In the genomic region with DNA sequence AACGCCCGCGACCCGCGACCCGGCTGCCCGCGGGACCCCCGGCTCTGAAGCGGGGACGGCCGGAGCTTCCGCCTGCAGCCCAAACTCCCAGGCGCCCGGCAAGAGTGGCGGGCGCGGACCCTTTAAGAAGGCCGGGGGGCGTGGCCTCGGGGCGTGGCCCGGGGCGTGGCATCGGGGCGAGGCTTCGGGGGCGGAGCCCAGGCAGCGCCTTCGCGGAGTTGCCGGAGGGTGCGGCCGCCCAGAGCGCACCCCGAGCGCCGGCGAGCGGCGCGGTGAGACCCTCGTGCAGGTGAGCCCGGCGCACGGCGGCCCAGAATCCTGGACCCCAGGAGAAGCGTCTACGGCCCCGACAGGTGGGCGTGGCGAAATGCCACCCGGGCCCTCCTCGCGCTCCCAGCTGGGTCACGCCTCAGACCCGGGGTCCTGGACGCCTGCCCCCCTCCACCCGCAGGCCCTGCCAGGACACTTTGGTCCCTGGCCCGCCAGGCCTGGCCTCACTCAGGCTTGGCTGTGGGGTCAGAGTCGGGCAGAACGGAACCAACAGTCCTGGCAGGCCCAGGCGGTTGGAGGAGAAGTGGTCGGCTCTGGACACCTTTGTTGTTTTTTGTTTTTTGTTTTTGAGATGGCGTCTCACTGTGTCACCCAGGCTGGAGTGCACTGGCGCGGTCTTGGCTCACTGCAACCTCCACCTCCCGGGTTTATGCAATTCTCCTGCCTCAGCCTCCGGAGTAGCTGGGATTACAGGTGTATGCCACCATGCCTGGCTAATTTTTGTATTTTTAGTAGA, we compare ENCODE assay signal across 8 cellular contexts. TPM values are rescaled to one million over a fixed set of nuclear protein-coding genes. Genes with fewer than 3 reads are reported as not detected.
DNase-seq lines count a peak whose midpoint lies in the region; ATAC-seq and TF ChIP-seq lines count a peak whose summit lies in the region.

No MANE protein-coding gene starts in this region.

- peak overlapping the region; percentile 80 for H3K4me3 Mint-ChIP-seq in activated T-helper 17 cell treated with anti-CD3 and anti-CD28 coated beads, Interleukin-2, amount 50 U/mL, for 72 hours
- peak overlapping the region; percentile 76 for H3K4me3 Mint-ChIP-seq in neural progenitor cell

- H3K9me3 ChIP-seq in Peyer's patch (peaks cover 0 to 4% (median 0%) of the 10 kb centered on the region in 4 donors), neural progenitor cell (ENCODE audit: low read depth) (no peaks in the 10 kb centered on the region), stomach (no peaks in the 10 kb centered on the region)

- TF ChIP-seq POLR2A in Peyer's patch (IDR thresholded peaks at IDR 0.05) (no peak), stomach (IDR thresholded peaks at IDR 0.05) (no peak)

- H3K36me3 ChIP-seq in Peyer's patch (peaks cover 0 to 7% (median 0%) of the 10 kb centered on the region in 3 donors), neural progenitor cell (no peaks in the 10 kb centered on the region), stomach (peaks cover 0 to 14% (median 9%) of the 10 kb centered on the region in 4 donors)

- H3K79me2 ChIP-seq in neural progenitor cell (ENCODE audit: low read depth), result no peaks in the 10 kb centered on the region

- H3K4me2 ChIP-seq in neural progenitor cell, result peak overlapping the region; percentile 80

- peak overlapping the region; percentile 75 for H2AFZ ChIP-seq in neural progenitor cell (replicated peaks)

- H3K4me1 Mint-ChIP-seq in activated T-helper 17 cell treated with anti-CD3 and anti-CD28 coated beads, Interleukin-2, amount 50 U/mL, for 72 hours, result no peaks in the 10 kb centered on the region
- peaks cover 18% of the 10 kb centered on the region for H3K4me1 Mint-ChIP-seq in neural progenitor cell

- TF ChIP-seq EP300 in stomach (IDR thresholded peaks at IDR 0.05), result no peak

- H3K27ac ChIP-seq in Peyer's patch (no peak overlapping the region), neural progenitor cell (no peak overlapping the region), stomach (peak overlapping the region in 1 of 5 donors; percentile 12)

- peaks cover 47% of the 10 kb centered on the region for H3K36me3 Mint-ChIP-seq in activated T-helper 17 cell treated with anti-CD3 and anti-CD28 coated beads, Interleukin-2, amount 50 U/mL, for 72 hours (ENCODE audit: low read depth)
- H3K36me3 Mint-ChIP-seq in neural progenitor cell, result peaks cover 3% of the 10 kb centered on the region

- H3K27ac Mint-ChIP-seq in activated T-helper 17 cell treated with anti-CD3 and anti-CD28 coated beads, Interleukin-2, amount 50 U/mL, for 72 hours, result no peak overlapping the region
- no peak overlapping the region for H3K27ac Mint-ChIP-seq in neural progenitor cell

- peaks cover 29% of the 10 kb centered on the region for H4K20me1 ChIP-seq in neural progenitor cell (ENCODE audit: low read depth)

- peaks cover 13% of the 10 kb centered on the region for H3K27me3 Mint-ChIP-seq in activated T-helper 17 cell treated with anti-CD3 and anti-CD28 coated beads, Interleukin-2, amount 50 U/mL, for 72 hours
- peaks cover 26% of the 10 kb centered on the region for H3K27me3 Mint-ChIP-seq in neural progenitor cell (ENCODE audit: insufficient read depth, low read depth)

- DNase-seq in COLO829 (ENCODE audit: low spot score) (peak; percentile 82), HS-27A (ENCODE audit: low read depth) (peak; percentile 36), Peyer's patch (peak; percentile 93 to 97 (median 94)), fibroblast of villous mesenchyme (ENCODE audit: low read depth) (peak; percentile 77), neural progenitor cell (ENCODE audit: low spot score) (peak; percentile 95), stomach (peak; percentile 97)

- WGBS in stomach, 5 donors, result 3 to 11% (median 6%) methylated on average over 19 to 69 of the region's 69 CpGs

- no peaks in the 10 kb centered on the region for H3K9me3 Mint-ChIP-seq in activated T-helper 17 cell treated with anti-CD3 and anti-CD28 coated beads, Interleukin-2, amount 50 U/mL, for 72 hours
- H3K9me3 Mint-ChIP-seq in neural progenitor cell, result no peaks in the 10 kb centered on the region

- H3K27me3 ChIP-seq in Peyer's patch (peaks cover 0 to 42% of the 10 kb centered on the region in 2 donors), neural progenitor cell (peaks cover 80% of the 10 kb centered on the region), stomach (peaks cover 11 to 82% (median 70%) of the 10 kb centered on the region in 3 donors)

- H3K4me1 ChIP-seq in Peyer's patch (peaks cover 3 to 34% (median 26%) of the 10 kb centered on the region in 4 donors), neural progenitor cell (peaks cover 17% of the 10 kb centered on the region), stomach (peaks cover 41 to 54% (median 53%) of the 10 kb centered on the region in 4 donors)

- intact Hi-C loops in stomach (cut with DNase I; ENCODE audit: low total_unique reads), result loop anchor here (5.0 kb wide), 1 partner anchor 77 kb away; a partner anchor contains a TSS

- TF ChIP-seq CTCF in Peyer's patch (IDR thresholded peaks at IDR 0.05) (peak in 2 of 6 experiments; percentile 3 to 20), fibroblast of villous mesenchyme (IDR thresholded peaks at IDR 0.05; ENCODE audit: insufficient read depth, low read depth, low read length) (no peak), neural progenitor cell (IDR thresholded peaks at IDR 0.05) (no peak), stomach (IDR thresholded peaks at IDR 0.05) (peak in 1 of 7 experiments; percentile 9)

- H3F3A ChIP-seq in neural progenitor cell (ENCODE audit: low read depth), result peaks cover 7% of the 10 kb centered on the region

- H3K9ac ChIP-seq in neural progenitor cell, result no peak overlapping the region

- ATAC-seq in GM19452 (IDR thresholded peaks at IDR 0.05; ENCODE audit: unreplicated experiment), result peak; percentile 64
- ATAC-seq in activated T-helper 17 cell treated with anti-CD3 and anti-CD28 coated beads, Interleukin-2, amount 50 U/mL, for 72 hours (replicated peaks), result peak; percentile 64

- H3K4me3 ChIP-seq in Peyer's patch (peak overlapping the region; percentile 32 to 63 (median 62)), fibroblast of villous mesenchyme (ENCODE audit: low read depth, low read length) (peak overlapping the region; percentile 57), neural progenitor cell (peak overlapping the region; percentile 58), stomach (peak overlapping the region; percentile 54 to 82 (median 62))

RNA-seq across cellular contexts. Expression of a gene that starts 14.4 kb away (rescaled TPM):
- 1 to 10 TPM in 1 of 4 donors, not detected in 3; 1.3 TPM for total RNA-seq in Peyer's patch
- total RNA-seq in activated T-helper 17 cell treated with anti-CD3 and anti-CD28 coated beads, Interleukin-2, amount 50 U/mL, for 72 hours, result not detected
- not detected in 2 replicates for total RNA-seq in fibroblast of villous mesenchyme
- total RNA-seq in neural progenitor cell (ENCODE audit: low replicate concordance), result not detected in 2 replicates
- 1 to 10 TPM in 2 of 5 donors, not detected in 3; 1.4 to 5.9 TPM for total RNA-seq in stomach
- polyA plus RNA-seq in stomach, result 1 to 10 TPM; 3.2 to 8.1 (median 3.4) TPM

RNA-seq across cellular contexts. Expression of a gene that starts 39.8 kb away (rescaled TPM):
- total RNA-seq in Peyer's patch (100 to 1,000 TPM in 1 of 4 donors, 10 to 100 TPM in 3; 33.0 to 103 (median 41.4) TPM), fibroblast of villous mesenchyme (77.0 and 95.9 TPM in 2 replicates), neural progenitor cell (ENCODE audit: low replicate concordance) (34.1 and 142 TPM in 2 replicates), stomach (100 to 1,000 TPM in 2 of 5 donors, 10 to 100 TPM in 3; 38.0 to 459 (median 77.8) TPM)
- 10 to 100 TPM; 12.1 to 87.6 TPM for total RNA-seq in activated T-helper 17 cell treated with anti-CD3 and anti-CD28 coated beads, Interleukin-2, amount 50 U/mL, for 72 hours
- 10 to 100 TPM in 2 of 3 donors, 1 to 10 TPM in 1; 3.5 to 33.7 (median 31.9) TPM for polyA plus RNA-seq in stomach

RNA-seq across cellular contexts. Expression of a gene that starts 46.4 kb away (rescaled TPM):
- total RNA-seq in Peyer's patch, result 10 to 100 TPM; 17.0 to 91.6 (median 40.1) TPM
- 10 to 100 TPM; 13.5 to 36.5 TPM for total RNA-seq in activated T-helper 17 cell treated with anti-CD3 and anti-CD28 coated beads, Interleukin-2, amount 50 U/mL, for 72 hours
- 132 and 137 TPM in 2 replicates for total RNA-seq in fibroblast of villous mesenchyme
- 22.4 and 33.6 TPM in 2 replicates for total RNA-seq in neural progenitor cell (ENCODE audit: low replicate concordance)
- 10 to 100 TPM; 16.3 to 84.6 (median 19.3) TPM for total RNA-seq in stomach
- 100 to 1,000 TPM in 1 of 3 donors, 10 to 100 TPM in 2; 78.1 to 105 (median 97.1) TPM for polyA plus RNA-seq in stomach

RNA-seq across cellular contexts. Expression of a gene that starts 56.2 kb away (rescaled TPM):
- total RNA-seq in Peyer's patch (10 to 100 TPM; 14.0 to 32.0 (median 22.7) TPM), fibroblast of villous mesenchyme (6.5 and 7.1 TPM in 2 replicates), neural progenitor cell (ENCODE audit: low replicate concordance) (8.0 and 24.0 TPM in 2 replicates), stomach (10 to 100 TPM; 15.8 to 67.0 (median 33.8) TPM)
- 10 to 100 TPM; 15.7 to 18.8 TPM for total RNA-seq in activated T-helper 17 cell treated with anti-CD3 and anti-CD28 coated beads, Interleukin-2, amount 50 U/mL, for 72 hours
- polyA plus RNA-seq in stomach, result 10 to 100 TPM; 10.2 to 17.1 (median 12.8) TPM

RNA-seq across cellular contexts. Expression of a gene that starts 59.8 kb away (rescaled TPM):
- total RNA-seq in Peyer's patch (10 to 100 TPM in 2 of 4 donors, 1 to 10 TPM in 2; 3.9 to 12.4 (median 7.7) TPM), fibroblast of villous mesenchyme (2.2 and 8.1 TPM in 2 replicates), neural progenitor cell (ENCODE audit: low replicate concordance) (7.6 and 35.7 TPM in 2 replicates), stomach (100 to 1,000 TPM in 1 of 5 donors, 10 to 100 TPM in 3, not detected in 1; 14.9 to 212 (median 60.8) TPM)
- total RNA-seq in activated T-helper 17 cell treated with anti-CD3 and anti-CD28 coated beads, Interleukin-2, amount 50 U/mL, for 72 hours, result 1 to 10 TPM in 1 of 2 donors, not detected in 1; 2.5 TPM
- polyA plus RNA-seq in stomach, result 10 to 100 TPM in 2 of 3 donors, 1 to 10 TPM in 1; 4.0 to 29.3 (median 13.4) TPM

Comparison
In these comparisons a context has a peak if more than half of its experiments do, and no peak if none do; other contexts are left out.
1. DNase-seq: peak in every context shown above with its lines; median percentile 97 in stomach; 95 in neural progenitor cell; 94 in Peyer's patch; 82 in COLO829; 77 in fibroblast of villous mesenchyme; 36 in HS-27A.